In genomic region chr14:55180006-55180405, GRCh38 we compare ENCODE assay signal across 1 cellular context.
TF ChIP-seq lines count a peak whose summit lies in the region.

No MANE protein-coding gene starts in this region.

TF ChIP-seq in HCT116, 20 proteins besides CTCF, POLR2A, EP300 and RAD21 (continued from another document):
- no peak for TF ChIP-seq SIN3A (IDR thresholded peaks at IDR 0.05; ENCODE audit: low read depth)
- no peak for TF ChIP-seq YY1 (IDR thresholded peaks at IDR 0.05; ENCODE audit: extremely low read depth, insufficient replicate concordance, low read depth, low read length)
- no peak for TF ChIP-seq CBX3 (IDR thresholded peaks at IDR 0.05; ENCODE audit: low read depth)
- no peak for TF ChIP-seq ATF3 (IDR thresholded peaks at IDR 0.05)
- TF ChIP-seq ZBTB33 (IDR thresholded peaks at IDR 0.05; ENCODE audit: extremely low read depth, insufficient replicate concordance, low read length): no peak
- TF ChIP-seq EZH2 (IDR thresholded peaks at IDR 0.05): no peak
- TF ChIP-seq JUND (IDR thresholded peaks at IDR 0.05): no peak
- no peak for TF ChIP-seq ZFX (IDR thresholded peaks at IDR 0.05)
- no peak for TF ChIP-seq SP1 (IDR thresholded peaks at IDR 0.05; ENCODE audit: low read depth)
